In genomic region chr9:109708507-109708945, GRCh38 we compare ENCODE assay signal across 18 cellular contexts.
A peak's percentile ranks its signal among the peaks of the same experiment; 100 is the strongest.
DNase-seq lines count a peak whose midpoint lies in the region; ATAC-seq and TF ChIP-seq lines count a peak whose summit lies in the region.
"Had no signal": no experiment of that assay in that cellular context is flagged by ENCODE, and none has a peak within 500 bp of the region (broad histone marks: within the 10 kb centered on the region; RNA-seq: fewer than 3 reads in every experiment).

No MANE protein-coding gene starts in this region.

- no peaks in the 10 kb centered on the region for H3K9me2 ChIP-seq in OCI-LY7 (ENCODE audit: insufficient read depth, low read length)

- TF ChIP-seq CTCF in HFFc6 (IDR thresholded peaks at IDR 0.05) (no peak), OCI-LY7 (conservative IDR thresholded peaks at IDR 0.05; ENCODE audit: low read length) (no peak), tibial nerve (IDR thresholded peaks at IDR 0.05) (no peak)

- POLR2A ChIA-PET in OCI-LY7 (lab: Charles Lee), result no interaction called here

- no peak for TF ChIP-seq POLR2A in tibial nerve (IDR thresholded peaks at IDR 0.05)

- CTCF ChIA-PET in OCI-LY7 (lab: Charles Lee; ENCODE audit: unreplicated experiment), result no interaction called here

- no peak overlapping the region for H3K4me2 ChIP-seq in OCI-LY7 (ENCODE audit: low read length)

- H3K36me3 Mint-ChIP-seq in HFFc6 (ENCODE audit: low read depth), result no peaks in the 10 kb centered on the region
- H3K36me3 Mint-ChIP-seq: activated naive CD4-positive, alpha-beta T cell treated with anti-CD3 and anti-CD28 coated beads, Interleukin-2, amount 50 U/mL, for 72 hours had no signal

- no peaks in the 10 kb centered on the region for H4K20me1 ChIP-seq in OCI-LY7 (ENCODE audit: insufficient read depth, low read length)

- ATAC-seq in right cardiac atrium (peak; percentile 52 to 61), aorta (ENCODE audit: low FRiP score) (peak; percentile 69)
- ATAC-seq: activated naive CD4-positive, alpha-beta T cell treated with anti-CD3 and anti-CD28 coated beads, Interleukin-2, amount 50 U/mL, for 72 hours; activated T-cell treated with anti-CD3 and anti-CD28 coated beads, Interleukin-2, amount 50 U/mL, for 72 hours; body of pancreas had no signal

- no peaks in the 10 kb centered on the region for H3K79me2 ChIP-seq in OCI-LY7 (ENCODE audit: insufficient read depth, low read depth, low read length)

- H3K27me3 ChIP-seq in right cardiac atrium (ENCODE audit: control insufficient read depth, insufficient read depth) (no peaks in the 10 kb centered on the region), aorta (ENCODE audit: control insufficient read depth in 1 of 2, insufficient read depth in 2 of 2, low read length in 1 of 2) (no peaks in the 10 kb centered on the region), tibial nerve (no peaks in the 10 kb centered on the region)
- H3K27me3 ChIP-seq: body of pancreas, stomach had no signal

- 18% methylated on average over 4 of the region's 4 CpGs for WGBS in right cardiac atrium
- WGBS in aorta, 2 donors, result 4 to 5% methylated on average over 4 of the region's 4 CpGs
- WGBS in tibial nerve, 2 donors, result 37 to 47% methylated on average over 4 of the region's 4 CpGs

- no TSS peak for BruUV-seq in OCI-LY7 (replicated peaks; lab: Mats Ljungman, UMichigan)

- peak; percentile 50 for DNase-seq in HFFc6
- peak; percentile 56 for DNase-seq in dedifferentiated amniotic fluid mesenchymal stem cell (ENCODE audit: extremely low spot score)
- DNase-seq in right cardiac atrium, result no peak
- no peak for DNase-seq in aorta
- no peak for DNase-seq in GDM1 (lab: John Stamatoyannopoulos, UW)
- no peak for DNase-seq in OCI-LY7 (ENCODE audit: low spot score)
- DNase-seq in tibial nerve (ENCODE audit: low spot score in 2 of 2), result no peak
- DNase-seq: activated T-cell treated with anti-CD3 and anti-CD28 coated beads, Interleukin-2, amount 50 U/mL, for 72 hours; body of pancreas; NCI-H1092 treated with DMSO at 0.1 percent for 48 hours; spleen; stimulated activated CD4-positive, alpha-beta T cell treated with anti-CD3 and anti-CD28 coated beads, Interleukin-4, amount 100 ng/mL, for 24 hours; stomach; T1000 had no signal

- peaks cover 12% of the 10 kb centered on the region for H3K4me1 ChIP-seq in right cardiac atrium (ENCODE audit: control insufficient read depth, insufficient read depth, low read length)
- H3K4me1 ChIP-seq in aorta (ENCODE audit: control insufficient read depth in 1 of 2, insufficient read depth in 2 of 2, low read length in 2 of 2), result peaks cover 3 to 4% of the 10 kb centered on the region in 2 donors
- H3K4me1 ChIP-seq in OCI-LY7 (ENCODE audit: insufficient read depth, low read length, poor library complexity, severe bottlenecking), result no peaks in the 10 kb centered on the region
- H3K4me1 ChIP-seq in tibial nerve, result no peaks in the 10 kb centered on the region
- H3K4me1 ChIP-seq: body of pancreas, prostate gland, spleen had no signal

- H3K9me3 ChIP-seq in right cardiac atrium (ENCODE audit: control insufficient read depth, low read length) (no peaks in the 10 kb centered on the region), aorta (ENCODE audit: control insufficient read depth, low read length) (no peaks in the 10 kb centered on the region), OCI-LY7 (ENCODE audit: low read length) (no peaks in the 10 kb centered on the region), tibial nerve (no peaks in the 10 kb centered on the region)
- H3K9me3 ChIP-seq: body of pancreas, prostate gland, spleen, stomach had no signal

- no peak overlapping the region for H2AFZ ChIP-seq in OCI-LY7 (ENCODE audit: low read length)

- H3K36me3 ChIP-seq in aorta (ENCODE audit: control insufficient read depth in 1 of 2, insufficient read depth in 2 of 2, low read length in 1 of 2) (no peaks in the 10 kb centered on the region), OCI-LY7 (ENCODE audit: insufficient read depth, low read length) (no peaks in the 10 kb centered on the region), tibial nerve (no peaks in the 10 kb centered on the region)
- H3K36me3 ChIP-seq: prostate gland, spleen, stomach had no signal

- TF ChIP-seq EP300 in tibial nerve (IDR thresholded peaks at IDR 0.05), result no peak

- no peak overlapping the region for H3K27ac Mint-ChIP-seq in HFFc6
- H3K27ac Mint-ChIP-seq: activated naive CD4-positive, alpha-beta T cell treated with anti-CD3 and anti-CD28 coated beads, Interleukin-2, amount 50 U/mL, for 72 hours; activated T-cell treated with anti-CD3 and anti-CD28 coated beads, Interleukin-2, amount 50 U/mL, for 72 hours; dendritic cell treated with granulocyte-macrophage colony-stimulating factor and Interleukin-4, amounts not matched to agents 40 ng/mL and 50 ng/mL, for 4 days had no signal

- H3K9me3 Mint-ChIP-seq in HFFc6, result no peaks in the 10 kb centered on the region
- H3K9me3 Mint-ChIP-seq: activated naive CD4-positive, alpha-beta T cell treated with anti-CD3 and anti-CD28 coated beads, Interleukin-2, amount 50 U/mL, for 72 hours; activated T-cell treated with anti-CD3 and anti-CD28 coated beads, Interleukin-2, amount 50 U/mL, for 72 hours; dendritic cell treated with granulocyte-macrophage colony-stimulating factor and Interleukin-4, amounts not matched to agents 40 ng/mL and 50 ng/mL, for 4 days had no signal

- H3K4me1 Mint-ChIP-seq in HFFc6 (ENCODE audit: low read depth), result no peaks in the 10 kb centered on the region; the same call in 1 of the 2 replicates

- H3K27ac ChIP-seq in right cardiac atrium (ENCODE audit: low read length) (peak overlapping the region; percentile 87), aorta (ENCODE audit: low read depth in 1 of 2, low read length in 2 of 2) (peak overlapping the region in 1 of 2 donors; percentile 82), OCI-LY7 (ENCODE audit: low read depth, low read length, poor library complexity, severe bottlenecking) (no peak overlapping the region), tibial nerve (no peak overlapping the region)
- H3K27ac ChIP-seq: body of pancreas, C4-2B, prostate gland, spleen, stomach had no signal

- no peak overlapping the region for H3K4me3 Mint-ChIP-seq in HFFc6
- H3K4me3 Mint-ChIP-seq: activated T-cell treated with anti-CD3 and anti-CD28 coated beads, Interleukin-2, amount 50 U/mL, for 72 hours; dendritic cell treated with granulocyte-macrophage colony-stimulating factor and Interleukin-4, amounts not matched to agents 40 ng/mL and 50 ng/mL, for 4 days had no signal

- H3K4me3 ChIP-seq in right cardiac atrium (ENCODE audit: low read length) (no peak overlapping the region), aorta (ENCODE audit: low read length in 2 of 2) (no peak overlapping the region), OCI-LY7 (ENCODE audit: low read depth, low read length, poor library complexity, severe bottlenecking) (no peak overlapping the region), tibial nerve (no peak overlapping the region)
- H3K4me3 ChIP-seq: body of pancreas, prostate gland, spleen, stomach had no signal

- intact Hi-C loops in right cardiac atrium (cut with DNase I) (no loop called here), aorta (cut with DNase I) (loop anchor here (1.0 to 5.0 kb wide), 6 partner anchors 39 to 279 kb away; partner anchors contain the start of gene PALM2AKAP2 (in 2 of the 2)), OCI-LY7 (cut with micrococcal nuclease; ENCODE audit: unreplicated experiment) (loop anchor here (10.0 kb wide), 1 partner anchor 516 kb away; no protein-coding TSS in a partner anchor)

- H3K27me3 Mint-ChIP-seq in HFFc6 (ENCODE audit: insufficient read depth), result peaks cover 28% of the 10 kb centered on the region

Comparison
In these comparisons a context has a peak if more than half of its experiments do, and no peak if none do; other contexts are left out.
1. DNase-seq: peak in HFFc6 (single experiment) and dedifferentiated amniotic fluid mesenchymal stem cell (single experiment); none in right cardiac atrium (0 of 3), aorta (0 of 2), GDM1 (single experiment), OCI-LY7 (single experiment) and tibial nerve (0 of 2).
2. intact Hi-C loops: an anchor here in aorta (1.0 to 5.0 kb wide) and OCI-LY7 (10.0 kb wide); none called in right cardiac atrium.